In genomic region chr10:93062499-93063216, GRCh38 we compare ENCODE assay signal across 9 cellular contexts. TPM values are rescaled to one million over a fixed set of nuclear protein-coding genes. Genes with fewer than 3 reads are reported as not detected.
A peak's percentile ranks its signal among the peaks of the same experiment; 100 is the strongest.
DNase-seq lines count a peak whose midpoint lies in the region; ATAC-seq and TF ChIP-seq lines count a peak whose summit lies in the region.
"Had no signal": no experiment of that assay in that cellular context is flagged by ENCODE, and none has a peak within 500 bp of the region (broad histone marks: within the 10 kb centered on the region; RNA-seq: fewer than 3 reads in every experiment).

No MANE protein-coding gene starts in this region.

- no peaks in the 10 kb centered on the region for H3K9me3 Mint-ChIP-seq in T-cell
- no peaks in the 10 kb centered on the region for H3K9me3 Mint-ChIP-seq in naive thymus-derived CD8-positive, alpha-beta T cell

- TF ChIP-seq CTCF in epithelial cell of esophagus (IDR thresholded peaks at IDR 0.05; ENCODE audit: insufficient read depth, low read depth, low read length, missing control alignments), result peak; percentile 24

- POLR2A ChIA-PET in T-cell (lab: Charles Lee), result no interaction called here
- POLR2A ChIA-PET in naive thymus-derived CD8-positive, alpha-beta T cell (lab: Charles Lee), result no interaction called here

- peak overlapping the region; percentile 0 for H3K4me3 ChIP-seq in epithelial cell of esophagus (ENCODE audit: low read length)
- H3K4me3 ChIP-seq in aorta (ENCODE audit: low read length in 2 of 2), result no peak overlapping the region

- H3K4me3 Mint-ChIP-seq in T-cell, result peak overlapping the region; percentile 57 to 74 (median 68)
- H3K4me3 Mint-ChIP-seq in naive thymus-derived CD8-positive, alpha-beta T cell, result peak overlapping the region; percentile 61 to 77 (median 70)

- ATAC-seq in T-cell (replicated peaks in 1 of 4) (peak; percentile 56 to 83 (median 61)), aorta (ENCODE audit: low FRiP score) (peak; percentile 12)
- ATAC-seq in naive thymus-derived CD8-positive, alpha-beta T cell, result peak; percentile 56 to 72

- H3K36me3 ChIP-seq in aorta (ENCODE audit: control insufficient read depth in 1 of 2, insufficient read depth in 2 of 2, low read length in 1 of 2), result no peaks in the 10 kb centered on the region

- no peaks in the 10 kb centered on the region for H3K9me3 ChIP-seq in aorta (ENCODE audit: control insufficient read depth, low read length)

- no peak overlapping the region for H3K27ac ChIP-seq in aorta (ENCODE audit: low read depth in 1 of 2, low read length in 2 of 2)
- H3K27ac ChIP-seq: 22Rv1 had no signal

- peaks cover 32 to 59% of the 10 kb centered on the region in 2 donors for H3K27me3 Mint-ChIP-seq in T-cell
- H3K27me3 Mint-ChIP-seq in naive thymus-derived CD8-positive, alpha-beta T cell, result peaks cover 21 to 61% (median 46%) of the 10 kb centered on the region in 5 donors

- no peaks in the 10 kb centered on the region for H3K4me1 ChIP-seq in aorta (ENCODE audit: control insufficient read depth in 1 of 2, insufficient read depth in 2 of 2, low read length in 2 of 2)

- no peaks in the 10 kb centered on the region for H3K27me3 ChIP-seq in aorta (ENCODE audit: control insufficient read depth in 1 of 2, insufficient read depth in 2 of 2, low read length in 1 of 2)

- 1 to 2% methylated on average over 63 to 72 of the region's 72 CpGs for WGBS in aorta, 2 donors

- DNase-seq in NCI-H2227 (lab: John Stamatoyannopoulos, UW; ENCODE audit: unreplicated experiment) (peak; percentile 25), NCI-H2227 treated with DMSO at 0.1 percent for 48 hours (lab: John Stamatoyannopoulos, UW) (no peak), T-cell (peak in 11 of 34 experiments; percentile 12 to 41 (median 20)), epithelial cell of esophagus (ENCODE audit: low read depth) (peak; percentile 67), aorta (peak in 1 of 2 donors; percentile 80), NCI-H2029 (lab: John Stamatoyannopoulos, UW) (no peak), NCI-H524 treated with DMSO at 0.1 percent for 48 hours (lab: John Stamatoyannopoulos, UW) (no peak)
- peak in 5 of 10 donors; percentile 9 to 35 (median 23) for DNase-seq in naive thymus-derived CD8-positive, alpha-beta T cell

- peaks cover 21% of the 10 kb centered on the region for H3K36me3 Mint-ChIP-seq in T-cell
- H3K36me3 Mint-ChIP-seq in naive thymus-derived CD8-positive, alpha-beta T cell, result peaks cover 15 to 22% (median 21%) of the 10 kb centered on the region in 3 donors

- intact Hi-C loops in aorta (cut with DNase I), result no loop called here

- CTCF ChIA-PET in T-cell (lab: Charles Lee), result no interaction called here

- H3K4me1 Mint-ChIP-seq in T-cell, result peaks cover 35 to 46% (median 41%) of the 10 kb centered on the region in 3 donors
- peaks cover 11 to 27% (median 23%) of the 10 kb centered on the region in 4 donors for H3K4me1 Mint-ChIP-seq in naive thymus-derived CD8-positive, alpha-beta T cell

- no peak overlapping the region for H3K27ac Mint-ChIP-seq in T-cell
- H3K27ac Mint-ChIP-seq in naive thymus-derived CD8-positive, alpha-beta T cell, result peak overlapping the region in 1 of 10 donors; percentile 34

RNA-seq across cellular contexts. Expression of gene CYP26C1, which starts 2.1 kb away (rescaled TPM):
- under 1 TPM; 0.20 to 0.49 (median 0.38) TPM for total RNA-seq in T-cell
- total RNA-seq in naive thymus-derived CD8-positive, alpha-beta T cell, result under 1 TPM; 0.33 to 0.44 TPM
- polyA plus RNA-seq in naive thymus-derived CD8-positive, alpha-beta T cell, result not detected
- total RNA-seq in aorta, result under 1 TPM; 0.21 to 0.23 TPM
- polyA plus RNA-seq in aorta, result not detected

RNA-seq across cellular contexts. Expression of gene CYP26A1, which starts 11.0 kb away (rescaled TPM):
- total RNA-seq in T-cell (not detected), aorta (not detected)
- not detected for total RNA-seq in naive thymus-derived CD8-positive, alpha-beta T cell
- not detected for polyA plus RNA-seq in naive thymus-derived CD8-positive, alpha-beta T cell
- polyA plus RNA-seq in aorta, result not detected

Comparison
In these comparisons a context has a peak if more than half of its experiments do, and no peak if none do; other contexts are left out.
1. DNase-seq: peak in NCI-H2227 (single experiment) and epithelial cell of esophagus (single experiment); none in NCI-H2227 treated with DMSO at 0.1 percent for 48 hours (single experiment), NCI-H2029 (single experiment) and NCI-H524 treated with DMSO at 0.1 percent for 48 hours (single experiment).
2. ATAC-seq: peak in every context shown above with its lines; median percentile 64 in naive thymus-derived CD8-positive, alpha-beta T cell; 61 in T-cell; 12 in aorta.